In the genomic region with DNA sequence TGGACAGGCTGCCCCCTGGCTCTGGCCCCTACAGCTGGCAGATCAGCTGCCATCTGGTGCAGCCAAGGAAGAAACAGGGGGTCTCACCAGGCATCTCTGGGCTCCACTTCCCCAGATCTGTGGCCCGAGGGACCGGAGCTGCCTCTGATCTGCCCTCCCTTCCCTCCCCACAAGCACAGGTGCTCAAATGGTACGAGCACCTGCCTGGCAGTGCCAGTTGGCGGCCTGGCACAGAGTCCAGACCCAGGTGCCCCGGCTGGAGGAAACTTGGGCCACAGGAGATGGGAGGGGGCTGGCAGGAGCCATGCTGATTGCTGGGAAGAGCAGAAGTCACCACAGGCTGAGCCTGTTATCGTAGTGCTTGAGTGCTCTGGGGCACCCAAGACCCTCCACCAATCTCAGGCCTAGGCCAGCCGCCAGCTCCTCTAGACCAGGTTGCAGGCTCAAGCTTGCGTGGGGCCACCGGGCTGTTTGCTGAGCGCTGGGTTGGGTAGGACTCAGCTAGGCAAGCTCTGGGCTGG, we compare ENCODE assay signal across 1 cellular context.
TF ChIP-seq lines count a peak whose summit lies in the region.

No MANE protein-coding gene starts in this region.

TF ChIP-seq in HepG2, 621 proteins besides CTCF, POLR2A, EP300 and RAD21:
- TF ChIP-seq RBM39 (IDR thresholded peaks at IDR 0.05; ENCODE audit: low read depth, low read length, poor library complexity, severe bottlenecking) = peak; percentile 20
- 0 out of 2 replicates have a peak, but pooled peaks have one; percentile 19 for TF ChIP-seq NFE2L1 (CRISPR knock-in tag; IDR thresholded peaks at IDR 0.05; ENCODE audit: borderline replicate concordance)
- peak; percentile 95 for TF ChIP-seq AGO2 (optimal IDR thresholded peaks at IDR 0.05; ENCODE audit: low read depth, low read length)
- 0 out of 2 replicates have a peak, but pooled peaks have one; percentile 27 for TF ChIP-seq NRL (CRISPR knock-in tag; IDR thresholded peaks at IDR 0.05; ENCODE audit: borderline replicate concordance)
- TF ChIP-seq POLR2G (IDR thresholded peaks at IDR 0.05; ENCODE audit: low read depth, low read length) = no peak
- no peak for TF ChIP-seq SP140L (CRISPR knock-in tag; IDR thresholded peaks at IDR 0.05; ENCODE audit: borderline replicate concordance)
- TF ChIP-seq TGIF2 (CRISPR knock-in tag; IDR thresholded peaks at IDR 0.05) = no peak
- peak; percentile 28 for TF ChIP-seq AGO1 (IDR thresholded peaks at IDR 0.05; ENCODE audit: low read depth, low read length, poor library complexity, severe bottlenecking)
- peak; percentile 38; the same call in 1 of the 2 replicates for TF ChIP-seq ZBTB33 (CRISPR knock-in tag; IDR thresholded peaks at IDR 0.05)
